ENCODE assay signal across 8 cellular contexts in the genomic region with DNA sequence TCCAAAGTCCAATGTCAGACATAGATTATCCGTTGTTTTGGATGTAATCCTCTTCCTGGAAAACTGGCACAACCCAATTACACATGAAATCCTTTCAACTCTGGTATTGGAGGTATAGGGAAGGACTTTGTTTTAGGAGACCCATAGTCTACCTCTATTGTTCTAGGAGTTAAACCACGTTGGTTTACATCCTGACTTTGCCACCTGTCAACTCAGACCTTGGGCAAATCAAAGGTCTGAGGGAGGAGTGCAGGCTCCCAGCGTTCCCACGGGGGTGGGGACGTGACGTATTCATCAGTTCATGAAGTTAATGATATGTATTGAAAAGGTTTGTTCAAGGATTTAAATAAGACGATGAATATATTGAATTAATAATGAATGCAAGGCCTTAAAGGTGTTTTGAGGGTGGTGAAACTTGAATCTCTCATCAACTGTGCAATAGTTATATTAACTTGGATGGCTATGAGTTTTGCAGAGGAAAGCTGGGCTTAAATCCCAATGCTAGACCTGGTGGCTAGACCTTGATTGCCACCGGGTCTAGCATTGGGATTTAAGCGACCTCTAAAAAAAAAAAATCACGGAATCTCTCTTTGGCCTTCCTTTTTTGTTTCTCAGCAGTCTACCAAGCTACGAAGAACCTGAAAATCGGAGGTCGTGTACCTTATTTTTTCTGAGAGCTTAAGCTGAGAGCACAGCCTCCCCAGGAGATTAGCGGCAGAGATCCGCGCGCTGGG. TPM values are rescaled to one million over a fixed set of nuclear protein-coding genes. Genes with fewer than 3 reads are reported as not detected.
DNase-seq lines count a peak whose midpoint lies in the region; ATAC-seq and TF ChIP-seq lines count a peak whose summit lies in the region.

No MANE protein-coding gene starts in this region.

- DNase-seq in right atrium auricular region (ENCODE audit: low spot score): no peak
- no peak for DNase-seq in left cardiac atrium
- DNase-seq in activated naive CD8-positive, alpha-beta T cell treated with anti-CD3 and anti-CD28 coated beads for 36 hours: no peak
- no peak for DNase-seq in left lobe of liver (ENCODE audit: low spot score)
- no peak for DNase-seq in tibial artery
- no peak for DNase-seq in NK-92 (lab: John Stamatoyannopoulos, UW; ENCODE audit: unreplicated experiment)
- no peak for DNase-seq in medulla oblongata (ENCODE audit: extremely low spot score)

- H3K36me3 Mint-ChIP-seq in activated naive CD8-positive, alpha-beta T cell treated with anti-CD3 and anti-CD28 coated beads for 36 hours: no peaks in the 10 kb centered on the region

- ATAC-seq in left cardiac atrium: no peak
- peak; percentile 5 for ATAC-seq in left lobe of liver
- ATAC-seq in GM18861 (IDR thresholded peaks at IDR 0.05; ENCODE audit: unreplicated experiment): no peak

- H3K4me1 ChIP-seq in right atrium auricular region (peaks cover 0 to 15% of the 10 kb centered on the region in 2 donors), tibial artery (peaks cover 0 to 13% (median 4%) of the 10 kb centered on the region in 4 donors)

- H3K27me3 ChIP-seq in right atrium auricular region (no peaks in the 10 kb centered on the region), tibial artery (no peaks in the 10 kb centered on the region)

- peak overlapping the region; percentile 59 for H3K27ac Mint-ChIP-seq in activated naive CD8-positive, alpha-beta T cell treated with anti-CD3 and anti-CD28 coated beads for 36 hours

- no peaks in the 10 kb centered on the region for H3K9me3 Mint-ChIP-seq in activated naive CD8-positive, alpha-beta T cell treated with anti-CD3 and anti-CD28 coated beads for 36 hours

- TF ChIP-seq CTCF in right atrium auricular region (IDR thresholded peaks at IDR 0.05): no peak
- no peak for TF ChIP-seq CTCF in tibial artery (IDR thresholded peaks at IDR 0.05)

- H3K4me3 ChIP-seq in right atrium auricular region (peak overlapping the region; percentile 85 to 96), tibial artery (peak overlapping the region; percentile 66 to 99)

- no peaks in the 10 kb centered on the region for H3K27me3 Mint-ChIP-seq in activated naive CD8-positive, alpha-beta T cell treated with anti-CD3 and anti-CD28 coated beads for 36 hours

- H3K27ac ChIP-seq in right atrium auricular region (peak overlapping the region; percentile 96 to 97), tibial artery (peak overlapping the region; percentile 93 to 99)

- H3K9me3 ChIP-seq in right atrium auricular region (no peaks in the 10 kb centered on the region), tibial artery (no peaks in the 10 kb centered on the region)

- peak overlapping the region; percentile 93 for H3K4me3 Mint-ChIP-seq in activated naive CD8-positive, alpha-beta T cell treated with anti-CD3 and anti-CD28 coated beads for 36 hours

- no peaks in the 10 kb centered on the region for H3K36me3 ChIP-seq in right atrium auricular region
- no peaks in the 10 kb centered on the region for H3K36me3 ChIP-seq in tibial artery

- H3K4me1 Mint-ChIP-seq in activated naive CD8-positive, alpha-beta T cell treated with anti-CD3 and anti-CD28 coated beads for 36 hours: peaks cover 11% of the 10 kb centered on the region

- intact Hi-C loops in left cardiac atrium (cut with DNase I) (no loop called here), tibial artery (cut with DNase I; ENCODE audit: low total_unique reads) (no loop called here)

RNA-seq across cellular contexts. Expression of a gene that starts 0.7 kb away (rescaled TPM):
- 10 to 100 TPM; 47.5 to 51.4 TPM for total RNA-seq in right atrium auricular region
- 10 to 100 TPM; 39.3 to 53.5 TPM for total RNA-seq in left cardiac atrium
- 10 to 100 TPM; 21.0 to 22.8 TPM for total RNA-seq in activated naive CD8-positive, alpha-beta T cell treated with anti-CD3 and anti-CD28 coated beads for 36 hours
- 20.4 TPM for total RNA-seq in left lobe of liver
